14 cellular contexts compared by ENCODE assay signal in genomic region chr9:130220351-130220750, GRCh38. TPM values are rescaled to one million over a fixed set of nuclear protein-coding genes. Genes with fewer than 3 reads are reported as not detected.
DNase-seq lines count a peak whose midpoint lies in the region; ATAC-seq and TF ChIP-seq lines count a peak whose summit lies in the region.
"Had no signal": no experiment of that assay in that cellular context is flagged by ENCODE, and none has a peak within 500 bp of the region (broad histone marks: within the 10 kb centered on the region; RNA-seq: fewer than 3 reads in every experiment).

No MANE protein-coding gene starts in this region.

- no peak overlapping the region for H2BK12ac ChIP-seq in neuronal stem cell (ENCODE audit: low read length)

- H3K36me3 ChIP-seq in SK-N-MC (ENCODE audit: insufficient read depth, low read length) (peaks cover 38% of the 10 kb centered on the region), neuronal stem cell (replicated peaks in 1 of 2; ENCODE audit: control insufficient read depth in 2 of 2, insufficient read depth in 2 of 2, low read length in 2 of 2) (peaks cover 14 to 24% of the 10 kb centered on the region in 2 donors), MM.1S (replicated peaks; ENCODE audit: insufficient read depth, low read length) (no peaks in the 10 kb centered on the region), gastrocnemius medialis (no peaks in the 10 kb centered on the region)

- no peaks in the 10 kb centered on the region for H3K27me3 ChIP-seq in neuronal stem cell (ENCODE audit: control insufficient read depth in 3 of 3, insufficient read depth in 3 of 3, low read depth in 1 of 3, low read length in 3 of 3)
- peaks cover 75% of the 10 kb centered on the region for H3K27me3 ChIP-seq in MM.1S (replicated peaks; ENCODE audit: insufficient read depth, low read length)
- no peaks in the 10 kb centered on the region for H3K27me3 ChIP-seq in foreskin keratinocyte
- no peaks in the 10 kb centered on the region for H3K27me3 ChIP-seq in gastrocnemius medialis

- intact Hi-C loops in gastrocnemius medialis (cut with DNase I; ENCODE audit: low total_unique reads): no loop called here

- H3K9me2 ChIP-seq in MM.1S (replicated peaks; ENCODE audit: insufficient read depth, low read length): no peaks in the 10 kb centered on the region

- peak overlapping the region; percentile 48 for H2AFZ ChIP-seq in neuronal stem cell (ENCODE audit: low read length)
- H2AFZ ChIP-seq in MM.1S (ENCODE audit: low read length): no peak overlapping the region

- in situ Hi-C loops in gastrocnemius medialis (cut with MboI; ENCODE audit: low sequenced_read_pairs in 4 of 4): no loop called here

- peaks cover 0 to 9% of the 10 kb centered on the region in 2 donors for H3K4me1 ChIP-seq in neuronal stem cell (ENCODE audit: control insufficient read depth in 2 of 2, insufficient read depth in 1 of 2, low read depth in 1 of 2, low read length in 2 of 2)
- H3K4me1 ChIP-seq in MM.1S (ENCODE audit: low read length): no peaks in the 10 kb centered on the region
- H3K4me1 ChIP-seq in foreskin keratinocyte: no peaks in the 10 kb centered on the region
- no peaks in the 10 kb centered on the region for H3K4me1 ChIP-seq in gastrocnemius medialis

- H2BK120ac ChIP-seq in neuronal stem cell (ENCODE audit: low read depth, low read length): no peak overlapping the region

- H4K20me1 ChIP-seq in MM.1S (ENCODE audit: insufficient read depth, low read length): no peaks in the 10 kb centered on the region

- no peak overlapping the region for H3K4me2 ChIP-seq in neuronal stem cell (ENCODE audit: insufficient read depth, low read length, poor library complexity, severe bottlenecking)
- no peak overlapping the region for H3K4me2 ChIP-seq in MM.1S (ENCODE audit: low read depth, low read length)

- H3K27ac ChIP-seq in SK-N-MC (peak overlapping the region; percentile 50; the same call in 1 of the 2 replicates), neuronal stem cell (replicated peaks; ENCODE audit: low read length) (peak overlapping the region; percentile 43), MM.1S (ENCODE audit: low read length) (no peak overlapping the region), foreskin keratinocyte (no peak overlapping the region), gastrocnemius medialis (no peak overlapping the region)

- H3K79me2 ChIP-seq in MM.1S (ENCODE audit: low read length): no peaks in the 10 kb centered on the region

- peaks cover 3% of the 10 kb centered on the region for H3K79me1 ChIP-seq in neuronal stem cell (ENCODE audit: low read depth, low read length)

- H3K4me3 ChIP-seq in SK-N-MC (no peak overlapping the region), fibroblast of villous mesenchyme (ENCODE audit: low read depth, low read length) (no peak overlapping the region), neuronal stem cell (ENCODE audit: low read length in 2 of 2) (no peak overlapping the region), MM.1S (ENCODE audit: low read length) (no peak overlapping the region), gastrocnemius medialis (no peak overlapping the region)
- H3K4me3 ChIP-seq: skin epidermis had no signal

- no peak for TF ChIP-seq POLR2A in gastrocnemius medialis (IDR thresholded peaks at IDR 0.05)

- no peak overlapping the region for H3K18ac ChIP-seq in neuronal stem cell (ENCODE audit: low read length)

- no peaks in the 10 kb centered on the region for H3K9me3 ChIP-seq in SK-N-MC (ENCODE audit: low read depth, low read length)
- H3K9me3 ChIP-seq in neuronal stem cell (replicated peaks in 1 of 2; ENCODE audit: control insufficient read depth in 2 of 2, insufficient read depth in 1 of 2, low read depth in 1 of 2, low read length in 2 of 2): peaks cover 0 to 3% of the 10 kb centered on the region in 2 donors
- H3K9me3 ChIP-seq in MM.1S (replicated peaks; ENCODE audit: insufficient read depth, low read length): no peaks in the 10 kb centered on the region
- H3K9me3 ChIP-seq in gastrocnemius medialis: no peaks in the 10 kb centered on the region

- H3K9ac ChIP-seq in SK-N-MC (ENCODE audit: insufficient read length) (no peak overlapping the region), neuronal stem cell (ENCODE audit: low read depth, low read length, poor library complexity) (no peak overlapping the region), MM.1S (ENCODE audit: low read length) (no peak overlapping the region)

- no peak overlapping the region for H2BK5ac ChIP-seq in neuronal stem cell (ENCODE audit: low read length)

- peak; percentile 47 for TF ChIP-seq CTCF in fibroblast of villous mesenchyme (IDR thresholded peaks at IDR 0.05; ENCODE audit: insufficient read depth, low read depth, low read length)
- TF ChIP-seq CTCF in MM.1S (IDR thresholded peaks at IDR 0.05; ENCODE audit: low read length): no peak
- no peak for TF ChIP-seq CTCF in foreskin keratinocyte (conservative IDR thresholded peaks at IDR 0.05)
- no peak for TF ChIP-seq CTCF in gastrocnemius medialis (IDR thresholded peaks at IDR 0.05 in 4 of 5, conservative IDR thresholded peaks at IDR 0.05 in 1 of 5)

- H3K4ac ChIP-seq in neuronal stem cell (ENCODE audit: low read length): no peak overlapping the region

- no peak overlapping the region for H3K14ac ChIP-seq in neuronal stem cell (ENCODE audit: low read length)

- H4K91ac ChIP-seq in neuronal stem cell (ENCODE audit: low read depth, low read length, poor library complexity): no peak overlapping the region

- no peak overlapping the region for H3K23ac ChIP-seq in neuronal stem cell (ENCODE audit: low read depth, low read length, poor library complexity)

- no peak for ATAC-seq in foreskin keratinocyte
- ATAC-seq in GM21367 (IDR thresholded peaks at IDR 0.05; ENCODE audit: unreplicated experiment): no peak
- no peak for ATAC-seq in gastrocnemius medialis

- H4K8ac ChIP-seq in neuronal stem cell (ENCODE audit: low read depth, low read length): no peak overlapping the region

- DNase-seq in AG08396 (ENCODE audit: low spot score): peak; percentile 74
- DNase-seq in SK-N-MC (ENCODE audit: low read depth, low spot score): no peak
- DNase-seq in fibroblast of villous mesenchyme (ENCODE audit: low read depth): peak; percentile 74
- DNase-seq in neuronal stem cell (ENCODE audit: low spot score): no peak
- no peak for DNase-seq in MM.1S
- DNase-seq in foreskin keratinocyte: no peak
- DNase-seq in gastrocnemius medialis: no peak
- DNase-seq: activated CD4-positive, CD25-positive, alpha-beta regulatory T cell; activated gamma-delta T cell; CD4-positive, CD25-positive, alpha-beta regulatory T cell; NCI-H345; stimulated activated CD8-positive, alpha-beta memory T cell treated with anti-CD3 and anti-CD28 coated beads, Interleukin-4, amount 100 ng/mL, for 48 hours had no signal

- H2BK15ac ChIP-seq in neuronal stem cell (ENCODE audit: low read length): no peak overlapping the region

- WGBS in neuronal stem cell (ENCODE audit: extremely low coverage in 2 of 2, insufficient read length in 2 of 2, insufficient replicate concordance in 1 of 2), 2 donors: no CpG with 5 or more reads among the region's 9 CpGs

- H3F3A ChIP-seq in MM.1S (ENCODE audit: insufficient read depth, low read length): no peaks in the 10 kb centered on the region

- H2AK5ac ChIP-seq in neuronal stem cell (ENCODE audit: low read depth, low read length): no peak overlapping the region

RNA-seq across cellular contexts. Expression of gene HMCN2, which starts 45.2 kb away (rescaled TPM):
- under 0.01 TPM in 1 of 2 replicates, not detected in the other for total RNA-seq in fibroblast of villous mesenchyme
- polyA plus RNA-seq in neuronal stem cell (2013, experiment 1 of 2): 0.42 TPM
- 0.24 TPM for polyA plus RNA-seq in neuronal stem cell (2013, experiment 2 of 2)
- total RNA-seq in foreskin keratinocyte: not detected in 2 replicates
- not detected in 2 replicates for polyA plus RNA-seq in foreskin keratinocyte
- 1 to 10 TPM; 1.9 to 8.5 (median 7.7) TPM for total RNA-seq in gastrocnemius medialis
- total RNA-seq: CD4-positive, CD25-positive, alpha-beta regulatory T cell had no signal
- polyA plus RNA-seq: CD4-positive, CD25-positive, alpha-beta regulatory T cell had no signal

RNA-seq across cellular contexts. Expression of gene NCS1, which starts 48.1 kb away (rescaled TPM):
- total RNA-seq in fibroblast of villous mesenchyme (30.0 and 42.7 TPM in 2 replicates), foreskin keratinocyte (44.0 and 44.7 TPM in 2 replicates), gastrocnemius medialis (1 to 10 TPM; 2.1 to 4.6 (median 2.5) TPM)
- 36.7 TPM for polyA plus RNA-seq in neuronal stem cell (2013, experiment 1 of 2)
- polyA plus RNA-seq in neuronal stem cell (2013, experiment 2 of 2): 36.1 TPM
- polyA plus RNA-seq in foreskin keratinocyte: 36.2 and 39.1 TPM in 2 replicates
- polyA plus RNA-seq: CD4-positive, CD25-positive, alpha-beta regulatory T cell had no signal

Comparison
In these comparisons a context has a peak if more than half of its experiments do, and no peak if none do; other contexts are left out.
1. DNase-seq: peak in AG08396 (single experiment) and fibroblast of villous mesenchyme (single experiment); none in SK-N-MC (single experiment), neuronal stem cell (single experiment), MM.1S (single experiment), foreskin keratinocyte (0 of 2) and gastrocnemius medialis (0 of 2).
2. H3K27ac ChIP-seq: peak in SK-N-MC (single experiment) and neuronal stem cell (single experiment); none in MM.1S (single experiment), foreskin keratinocyte (single experiment) and gastrocnemius medialis (0 of 4).